ENCODE assay signal across 16 cellular contexts in the genomic region with DNA sequence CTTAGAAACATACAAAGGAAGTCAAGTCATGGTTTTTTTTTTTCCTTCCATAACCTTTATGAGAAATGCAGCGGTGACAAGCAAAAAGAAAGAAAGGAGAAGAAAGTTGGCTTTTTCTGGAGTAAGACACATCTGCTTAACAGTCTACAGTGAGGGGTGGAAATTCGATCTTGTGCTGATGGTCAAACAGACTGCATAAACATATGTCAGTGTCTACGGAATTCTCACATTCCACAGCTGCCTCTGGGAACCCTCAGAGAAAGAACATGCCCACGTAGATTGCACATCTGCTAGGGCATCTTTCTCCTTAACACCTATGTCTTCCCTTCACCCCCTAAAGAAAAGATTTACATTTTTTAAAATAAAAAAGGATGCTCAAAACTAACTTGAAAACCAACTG. TPM values are rescaled to one million over a fixed set of nuclear protein-coding genes. Genes with fewer than 3 reads are reported as not detected.
DNase-seq lines count a peak whose midpoint lies in the region; FAIRE-seq and TF ChIP-seq lines count a peak whose summit lies in the region.
"Had no signal": no experiment of that assay in that cellular context is flagged by ENCODE, and none has a peak within 500 bp of the region (broad histone marks: within the 10 kb centered on the region; RNA-seq: fewer than 3 reads in every experiment).

No MANE protein-coding gene starts in this region.

- H3K14ac ChIP-seq in H1 (ENCODE audit: insufficient read length) = no peak overlapping the region

- no peak for TF ChIP-seq RAD21 in H1 (IDR thresholded peaks at IDR 0.05 in 1 of 2, conservative IDR thresholded peaks at IDR 0.05 in 1 of 2; ENCODE audit: low read depth in 2 of 2, low read length in 2 of 2)

- no peak overlapping the region for H3K4me3 ChIP-seq in Caco-2 (ENCODE audit: low read depth, low read length)
- H3K4me3 ChIP-seq in Loucy (ENCODE audit: low read length, poor library complexity, severe bottlenecking) = no peak overlapping the region
- peak overlapping the region in 1 of 4 experiments; percentile 10; a peak in 1 of 8 replicates for H3K4me3 ChIP-seq in H1 (ENCODE audit: extremely low read depth in 1 of 4, insufficient read depth in 2 of 4, low read depth in 3 of 4, low read length in 4 of 4)
- no peak overlapping the region for H3K4me3 ChIP-seq in PC-9

- DNase-seq in Caco-2 (peak in 1 of 2 experiments; percentile 18), H1 (ENCODE audit: low read depth in 1 of 2, low spot score in 2 of 2) (no peak), KBM-7 (no peak), PC-9 (no peak), NCI-H187 (lab: John Stamatoyannopoulos, UW) (no peak), NCI-H510A treated with DMSO at 0.1 percent for 48 hours (lab: John Stamatoyannopoulos, UW) (no peak)
- DNase-seq: activated CD8-positive, alpha-beta T cell treated with anti-CD3 and anti-CD28 coated beads for 36 hours; activated naive CD4-positive, alpha-beta T cell treated with anti-CD3 and anti-CD28 coated beads for 36 hours; DMS153; effector CD8-positive, alpha-beta T cell; naive B cell; NCI-H1092 treated with DMSO at 0.1 percent for 48 hours; small intestine; T-helper 17 cell had no signal

- TF ChIP-seq CTCF in Caco-2 (IDR thresholded peaks at IDR 0.05; ENCODE audit: insufficient read depth in 1 of 2, low read depth in 1 of 2, low read length in 1 of 2, severe bottlenecking in 1 of 2, unreplicated experiment in 1 of 2) (no peak), Loucy (conservative IDR thresholded peaks at IDR 0.05; ENCODE audit: low read length) (no peak), H1 (IDR thresholded peaks at IDR 0.05; ENCODE audit: control extremely low read depth in 1 of 3, insufficient read depth in 1 of 3, low read depth in 1 of 3, low read length in 3 of 3) (no peak), nephron (IDR thresholded peaks at IDR 0.05; ENCODE audit: unreplicated experiment in 3 of 3) (no peak), PC-9 (conservative IDR thresholded peaks at IDR 0.05) (no peak)

- H4K91ac ChIP-seq in H1 (replicated peaks; ENCODE audit: insufficient read length, low read length) = no peak overlapping the region

- no peak overlapping the region for H2BK12ac ChIP-seq in H1 (ENCODE audit: low read depth, low read length)

- no peak overlapping the region for H4K8ac ChIP-seq in H1 (ENCODE audit: extremely low read depth, insufficient read depth, low read length)

- H3K9ac ChIP-seq in Loucy (ENCODE audit: low read depth, low read length, poor library complexity, severe bottlenecking) = peak overlapping the region; percentile 13
- H3K9ac ChIP-seq in H1 (replicated peaks in 1 of 4; ENCODE audit: extremely low read depth in 1 of 4, low read depth in 3 of 4, low read length in 3 of 4) = no peak overlapping the region

- BruUV-seq in Caco-2 (replicated peaks; lab: Mats Ljungman, UMichigan) = no TSS peak
- BruUV-seq in PC-9 (replicated peaks; lab: Mats Ljungman, UMichigan) = no TSS peak

- H3K27me3 ChIP-seq in Caco-2 (replicated peaks; ENCODE audit: control insufficient read depth, insufficient read depth, low read length) (no peaks in the 10 kb centered on the region), Loucy (ENCODE audit: insufficient read depth, low read length, poor library complexity, severe bottlenecking) (no peaks in the 10 kb centered on the region), H1 (replicated peaks in 1 of 4; ENCODE audit: control insufficient read depth in 3 of 4, extremely low read depth in 1 of 4, insufficient read depth in 3 of 4, low read length in 3 of 4) (no peaks in the 10 kb centered on the region), PC-9 (ENCODE audit: insufficient read depth, low read depth) (no peaks in the 10 kb centered on the region)

- no peak overlapping the region for H4K5ac ChIP-seq in H1 (ENCODE audit: insufficient read length, low read depth, low read length)

- peaks cover 38% of the 10 kb centered on the region for H3K36me3 Mint-ChIP-seq in Caco-2 (ENCODE audit: insufficient read depth, unreplicated experiment)
- no peaks in the 10 kb centered on the region for H3K36me3 Mint-ChIP-seq in nephron (ENCODE audit: low read depth)
- H3K36me3 Mint-ChIP-seq: naive B cell had no signal

- 0 out of 2 replicates have a peak, but pooled peaks cover 1% of the 10 kb centered on the region for H3K23me2 ChIP-seq in H1 (ENCODE audit: low read depth, low read length)

- H4K20me1 ChIP-seq in Loucy (ENCODE audit: insufficient read depth, low read length, poor library complexity, severe bottlenecking) = no peaks in the 10 kb centered on the region
- H4K20me1 ChIP-seq in H1 (replicated peaks in 1 of 2; ENCODE audit: control insufficient read depth in 1 of 2, insufficient read depth in 2 of 2, low read length in 2 of 2) = peaks cover 0 to 1% of the 10 kb centered on the region in 2 experiments
- no peaks in the 10 kb centered on the region for H4K20me1 ChIP-seq in PC-9 (ENCODE audit: insufficient read depth)

- in situ Hi-C loops in KBM-7 (cut with MboI; ENCODE audit: low pct_unique_long_range_greater_than_20kb, low sequenced_read_pairs) = loop anchor here (25.0 kb wide), 1 partner anchor 233 kb away; no protein-coding TSS in a partner anchor

- H3K9me3 Mint-ChIP-seq in Caco-2 (ENCODE audit: unreplicated experiment) (no peaks in the 10 kb centered on the region), nephron (no peaks in the 10 kb centered on the region)
- H3K9me3 Mint-ChIP-seq: activated CD8-positive, alpha-beta T cell treated with anti-CD3 and anti-CD28 coated beads for 36 hours; activated naive CD4-positive, alpha-beta T cell treated with anti-CD3 and anti-CD28 coated beads for 36 hours; naive B cell had no signal

- peak overlapping the region; percentile 37 for H3K4me3 Mint-ChIP-seq in Caco-2 (ENCODE audit: unreplicated experiment)
- no peak overlapping the region for H3K4me3 Mint-ChIP-seq in nephron
- H3K4me3 Mint-ChIP-seq: activated CD8-positive, alpha-beta T cell treated with anti-CD3 and anti-CD28 coated beads for 36 hours; activated naive CD4-positive, alpha-beta T cell treated with anti-CD3 and anti-CD28 coated beads for 36 hours; naive B cell; T-helper 17 cell had no signal

- no peak overlapping the region for H3K23ac ChIP-seq in H1 (ENCODE audit: insufficient read length)

- H3K27ac Mint-ChIP-seq in Caco-2 (ENCODE audit: unreplicated experiment) = no peak overlapping the region
- H3K27ac Mint-ChIP-seq in nephron = peak overlapping the region; percentile 16 to 57 (median 40)
- H3K27ac Mint-ChIP-seq: activated CD8-positive, alpha-beta T cell treated with anti-CD3 and anti-CD28 coated beads for 36 hours; activated naive CD4-positive, alpha-beta T cell treated with anti-CD3 and anti-CD28 coated beads for 36 hours; T-helper 17 cell had no signal

- H2AFZ ChIP-seq in Loucy (ENCODE audit: low read length) (peak overlapping the region; percentile 23; the same call in 1 of the 2 replicates), H1 (ENCODE audit: low read length) (no peak overlapping the region), PC-9 (no peak overlapping the region)

- H3K9me2 ChIP-seq in Loucy (replicated peaks; ENCODE audit: low read depth, low read length) (no peaks in the 10 kb centered on the region), PC-9 (ENCODE audit: insufficient read depth) (no peaks in the 10 kb centered on the region)

- no peak overlapping the region for H2BK20ac ChIP-seq in H1 (ENCODE audit: low read length)

- H3K4me1 Mint-ChIP-seq in Caco-2 (ENCODE audit: low read depth, unreplicated experiment) (peaks cover 13% of the 10 kb centered on the region), nephron (peaks cover 21% of the 10 kb centered on the region)
- H3K4me1 Mint-ChIP-seq: naive B cell had no signal

- H3K9me3 ChIP-seq in Caco-2 (no peaks in the 10 kb centered on the region), Loucy (ENCODE audit: insufficient read depth, low read depth, low read length) (no peaks in the 10 kb centered on the region), H1 (ENCODE audit: insufficient read depth in 2 of 2, low read depth in 1 of 2, low read length in 1 of 2) (no peaks in the 10 kb centered on the region), PC-9 (ENCODE audit: insufficient read depth, low read depth) (no peaks in the 10 kb centered on the region)

- H3K4me2 ChIP-seq in Loucy (ENCODE audit: low read depth, low read length, poor library complexity, severe bottlenecking) = peak overlapping the region; percentile 83
- H3K4me2 ChIP-seq in H1 (ENCODE audit: insufficient read depth in 1 of 2, low read depth in 2 of 2, low read length in 2 of 2) = peak overlapping the region; percentile 6 to 11; a peak in 1 of 4 replicates
- H3K4me2 ChIP-seq in PC-9 = no peak overlapping the region

- CTCF ChIA-PET in Caco-2 (lab: Charles Lee) (interaction anchor here (1.0 to 1.8 kb wide), 3 partner anchors 9 to 100 kb away, joined by 3 to 6 read pairs (median 5); no protein-coding TSS in a partner anchor), H1 (lab: Charles Lee; ENCODE audit: partially characterized antibody) (interaction anchor here (0.7 to 3.5 kb wide), 11 partner anchors 14 to 288 kb away, joined by 3 to 22 read pairs (median 4); a partner anchor contains a TSS), PC-9 (lab: Charles Lee) (no interaction called here)

- H3K79me2 ChIP-seq in Loucy (ENCODE audit: insufficient read depth, low read length) (no peaks in the 10 kb centered on the region), H1 (ENCODE audit: control insufficient read depth in 1 of 2, insufficient read depth in 2 of 2, low read length in 2 of 2) (no peaks in the 10 kb centered on the region), PC-9 (ENCODE audit: low read depth) (no peaks in the 10 kb centered on the region)

- H3K27me3 Mint-ChIP-seq in Caco-2 (ENCODE audit: insufficient read depth, unreplicated experiment) (no peaks in the 10 kb centered on the region), nephron (ENCODE audit: low read depth) (no peaks in the 10 kb centered on the region)
- H3K27me3 Mint-ChIP-seq: naive B cell had no signal

- no peak overlapping the region for H2AK5ac ChIP-seq in H1 (ENCODE audit: low read depth, low read length)

- H2BK15ac ChIP-seq in H1 (ENCODE audit: low read length) = no peak overlapping the region

- H3K18ac ChIP-seq in H1 (ENCODE audit: extremely low read depth, low read length) = no peak overlapping the region

- no peak overlapping the region for H2BK120ac ChIP-seq in H1 (replicated peaks; ENCODE audit: low read depth, low read length)

- H3K4me1 ChIP-seq in Caco-2 (peaks cover 70% of the 10 kb centered on the region), Loucy (ENCODE audit: insufficient read depth, low read length, poor library complexity, severe bottlenecking) (peaks cover 60% of the 10 kb centered on the region), H1 (replicated peaks in 1 of 4; ENCODE audit: control insufficient read depth in 3 of 4, insufficient read depth in 4 of 4, low read length in 3 of 4) (peaks cover 6 to 21% (median 13%) of the 10 kb centered on the region in 4 experiments; a peak in 5 of 7 replicates), PC-9 (replicated peaks; ENCODE audit: insufficient read depth) (no peaks in the 10 kb centered on the region)

- intact Hi-C loops in Caco-2 (cut with micrococcal nuclease; ENCODE audit: unreplicated experiment) = loop anchor here (1.0 to 2.0 kb wide), 2 partner anchors 54 to 129 kb away; no protein-coding TSS in a partner anchor
- intact Hi-C loops in PC-9 (cut with micrococcal nuclease; ENCODE audit: unreplicated experiment) = loop anchor here (10.0 kb wide), 1 partner anchor 415 kb away; no protein-coding TSS in a partner anchor

- no peak for FAIRE-seq in H1 (lab: Jason Lieb, UNC)
- FAIRE-seq: small intestine had no signal

- H3K27ac ChIP-seq in H1 (ENCODE audit: low read depth, low read length) = no peak overlapping the region
- no peak overlapping the region for H3K27ac ChIP-seq in PC-9

- 58% methylated on average over 4 of the region's 4 CpGs; no CpG with 5 or more reads in 1 of the 2 experiments for WGBS in H1 (ENCODE audit: extremely low coverage in 1 of 2, insufficient coverage in 1 of 2, insufficient read length in 1 of 2, insufficient replicate concordance in 2 of 2, low coverage in 1 of 2, low lambda C conversion rate in 2 of 2, missing lambda C conversion rate in 1 of 2), 2 experiments

- no peak overlapping the region for H2BK5ac ChIP-seq in H1 (ENCODE audit: low read depth, low read length)

- H3K4ac ChIP-seq in H1 (replicated peaks; ENCODE audit: insufficient read length, low read depth, low read length) = no peak overlapping the region

- H3K36me3 ChIP-seq in Caco-2 (ENCODE audit: control insufficient read depth, insufficient read depth, low read length) (no peaks in the 10 kb centered on the region), Loucy (ENCODE audit: insufficient read depth, low read length) (no peaks in the 10 kb centered on the region), H1 (ENCODE audit: control insufficient read depth in 2 of 4, insufficient read depth in 4 of 4, low read length in 3 of 4) (peaks cover 0 to 10% (median 4%) of the 10 kb centered on the region in 4 experiments; a peak in 5 of 8 replicates), PC-9 (ENCODE audit: low read depth) (no peaks in the 10 kb centered on the region)

- H3F3A ChIP-seq in Loucy (ENCODE audit: low read depth) = peaks cover 11% of the 10 kb centered on the region
- H3F3A ChIP-seq in PC-9 (ENCODE audit: insufficient read depth, low read depth) = no peaks in the 10 kb centered on the region

- TF ChIP-seq EP300 in H1 (IDR thresholded peaks at IDR 0.05; ENCODE audit: borderline replicate concordance in 1 of 2, low read depth in 2 of 2, low read length in 2 of 2) = no peak

- H3K56ac ChIP-seq in H1 (replicated peaks; ENCODE audit: insufficient read length, low read depth, low read length) = no peak overlapping the region

- no peak for TF ChIP-seq POLR2A in H1 (IDR thresholded peaks at IDR 0.05; ENCODE audit: control extremely low read depth in 1 of 2, low read depth in 2 of 2, low read length in 2 of 2)

- no peaks in the 10 kb centered on the region; the same call in 1 of the 2 replicates for H3K79me1 ChIP-seq in H1 (ENCODE audit: low read depth, low read length)

- POLR2A ChIA-PET in Caco-2 (lab: Charles Lee) = interaction anchor here (0.6 to 1.6 kb wide), 3 partner anchors 9 to 129 kb away, joined by 3 to 6 read pairs (median 5); no protein-coding TSS in a partner anchor
- POLR2A ChIA-PET in H1 (lab: Charles Lee; ENCODE audit: partially characterized antibody) = interaction anchor here (1.2 to 3.1 kb wide), 2 partner anchors 11 to 54 kb away, joined by 3 to 12 read pairs; a partner anchor contains a TSS
- POLR2A ChIA-PET in PC-9 (lab: Charles Lee; ENCODE audit: unreplicated experiment) = no interaction called here

RNA-seq across cellular contexts. Expression of a gene that starts 54.5 kb away (rescaled TPM):
- total RNA-seq in Caco-2 (2022) (193 and 196 TPM in 2 replicates), PC-9 (2021) (not detected in 2 replicates)
- total RNA-seq in H1 (2021; fragmentation: NEBNext Ultra II Directional; extraction: Animal tissue kit (Norgen Biotek cat#: 25700)) = 59.7 and 65.4 TPM in 2 replicates
- polyA plus RNA-seq in H1 (2011; rRNA removed) = 23.2 and 36.0 TPM in 2 replicates
- 32.2 TPM for polyA plus RNA-seq in H1 (2011; cell fraction: cytosol; rRNA removed)
- 47.8 TPM for polyA plus RNA-seq in H1 (2011; cell fraction: nucleus; rRNA removed)
- 40.2 to 83.8 TPM (median 52.7 TPM) in 4 replicates for polyA plus RNA-seq in H1 (2012, experiment 1 of 2)
- 4.4 TPM for polyA plus RNA-seq in H1 (2012, experiment 2 of 2)
- polyA plus RNA-seq in H1 (2013, experiment 1 of 2) = 88.1 TPM
- 87.0 TPM for polyA plus RNA-seq in H1 (2013, experiment 2 of 2)
- 108 and 183 TPM in 2 replicates for polyA minus RNA-seq in H1 (2011; rRNA and poly(A)+ RNA removed)
- polyA minus RNA-seq in H1 (2011; cell fraction: cytosol; rRNA and poly(A)+ RNA removed) = 50.2 TPM
- 68.7 TPM for polyA minus RNA-seq in H1 (2011; cell fraction: nucleus; rRNA and poly(A)+ RNA removed)
- total RNA-seq: T-helper 17 cell had no signal

Comparison
In these comparisons a context has a peak if more than half of its experiments do, and no peak if none do; other contexts are left out.
1. RNA of a gene that starts 54.5 kb away (total RNA-seq): 193 to 196 TPM in Caco-2 and 59.7 to 65.4 TPM in H1; not detected in PC-9; every median in the first group is over 10 times any median in the second.